ENCODE assay signal across 8 cellular contexts in the genomic region with DNA sequence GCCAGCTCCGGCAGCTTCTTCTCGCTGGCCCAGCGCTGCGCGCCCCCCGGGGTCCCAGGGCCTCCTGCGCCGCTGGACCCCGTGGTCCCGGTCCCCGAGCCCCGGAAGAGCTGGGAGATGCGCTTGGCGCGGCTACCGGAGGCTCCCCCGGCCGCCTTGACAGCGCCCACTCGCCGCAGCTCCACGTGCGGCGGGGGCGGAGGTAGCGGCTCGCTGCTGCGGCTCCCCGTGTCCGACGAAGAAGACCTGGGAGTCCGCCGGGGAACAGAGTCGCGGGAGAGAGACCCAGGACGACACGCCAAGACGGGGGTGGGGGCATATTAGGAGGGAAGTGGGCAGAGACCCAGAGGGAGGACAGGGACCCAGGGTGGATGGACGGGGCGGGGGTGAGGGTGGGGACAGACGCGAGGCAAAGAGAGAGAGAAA. TPM values are rescaled to one million over a fixed set of nuclear protein-coding genes. Genes with fewer than 3 reads are reported as not detected.
DNase-seq lines count a peak whose midpoint lies in the region; TF ChIP-seq lines count a peak whose summit lies in the region.

No MANE protein-coding gene starts in this region.

- no peak overlapping the region for H3K27ac ChIP-seq in OCI-LY7 (ENCODE audit: low read depth, low read length, poor library complexity, severe bottlenecking)
- peak overlapping the region in 1 of 2 donors; percentile 35 for H3K27ac ChIP-seq in ovary

- no peak for TF ChIP-seq CTCF in OCI-LY7 (conservative IDR thresholded peaks at IDR 0.05; ENCODE audit: low read length)
- no peak for TF ChIP-seq CTCF in ovary (IDR thresholded peaks at IDR 0.05)

- no peak overlapping the region for H3K4me3 ChIP-seq in OCI-LY7 (ENCODE audit: low read depth, low read length, poor library complexity, severe bottlenecking)
- H3K4me3 ChIP-seq in ovary: peak overlapping the region; percentile 44

- peak; percentile 42 for DNase-seq in COLO668 (lab: John Stamatoyannopoulos, UW; ENCODE audit: unreplicated experiment)
- DNase-seq in OCI-LY7 (ENCODE audit: low spot score): no peak
- no peak for DNase-seq in erythroblast (lab: John Stamatoyannopoulos, UW)
- DNase-seq in ovary: peak in 1 of 5 donors; percentile 43
- no peak for DNase-seq in glomerular visceral epithelial cell (ENCODE audit: extremely low spot score)
- DNase-seq in NCI-H510A (lab: John Stamatoyannopoulos, UW): no peak
- DNase-seq in putamen (ENCODE audit: low spot score): no peak
- no peak for DNase-seq in NCI-H446 treated with DMSO at 0.1 percent for 48 hours (lab: John Stamatoyannopoulos, UW)

- no peaks in the 10 kb centered on the region for H3K9me2 ChIP-seq in OCI-LY7 (ENCODE audit: insufficient read depth, low read length)

- no peak overlapping the region for H2AFZ ChIP-seq in OCI-LY7 (ENCODE audit: low read length)

- no peak for TF ChIP-seq EP300 in ovary (IDR thresholded peaks at IDR 0.05)

- no peaks in the 10 kb centered on the region for H3K9me3 ChIP-seq in OCI-LY7 (ENCODE audit: low read length)
- H3K9me3 ChIP-seq in ovary: no peaks in the 10 kb centered on the region

- POLR2A ChIA-PET in OCI-LY7 (lab: Charles Lee): no interaction called here

- peak overlapping the region; percentile 41; the same call in 1 of the 2 replicates for H3K4me2 ChIP-seq in OCI-LY7 (ENCODE audit: low read length)

- no peaks in the 10 kb centered on the region for H3K79me2 ChIP-seq in OCI-LY7 (ENCODE audit: insufficient read depth, low read depth, low read length)

- CTCF ChIA-PET in OCI-LY7 (lab: Charles Lee; ENCODE audit: unreplicated experiment): interaction anchor here (0.6 kb wide), 1 partner anchor 73 kb away, joined by 7 read pairs; no protein-coding TSS in a partner anchor

- 3 to 5% (median 4%) methylated on average over 29 to 42 of the region's 42 CpGs for WGBS in ovary, 3 donors

- H3K36me3 ChIP-seq in OCI-LY7 (ENCODE audit: insufficient read depth, low read length) (no peaks in the 10 kb centered on the region), ovary (no peaks in the 10 kb centered on the region)

- H3K27me3 ChIP-seq in ovary: no peaks in the 10 kb centered on the region

- BruUV-seq in OCI-LY7 (replicated peaks; lab: Mats Ljungman, UMichigan): no TSS peak

- no peaks in the 10 kb centered on the region for H4K20me1 ChIP-seq in OCI-LY7 (ENCODE audit: insufficient read depth, low read length)

- intact Hi-C loops in OCI-LY7 (cut with micrococcal nuclease; ENCODE audit: unreplicated experiment) (loop anchor here (2.0 to 5.0 kb wide), 2 partner anchors 25 to 92 kb away; a partner anchor contains a TSS), ovary (cut with DNase I) (loop anchor here in 3 of 4 donors (2.0 to 5.0 kb wide), 3 partner anchors 62 to 92 kb away; a partner anchor contains a TSS)

- TF ChIP-seq POLR2A in erythroblast (IDR thresholded peaks at IDR 0.05; ENCODE audit: low read length) (peak; percentile 4), ovary (IDR thresholded peaks at IDR 0.05) (no peak)

- peaks cover 20% of the 10 kb centered on the region for H3K4me1 ChIP-seq in OCI-LY7 (ENCODE audit: insufficient read depth, low read length, poor library complexity, severe bottlenecking)
- no peaks in the 10 kb centered on the region for H3K4me1 ChIP-seq in ovary (ENCODE audit: insufficient read depth)

RNA-seq across cellular contexts. Expression of a gene that starts 1.0 kb away (rescaled TPM):
- 0.09 TPM in 1 of 2 replicates, not detected in the other for total RNA-seq in OCI-LY7 (2014; rRNA removed; shearing (Covaris generic))
- total RNA-seq in OCI-LY7 (2022): 0.31 and 0.36 TPM in 2 replicates
- total RNA-seq in ovary: 10 to 100 TPM in 5 of 7 donors, 1 to 10 TPM in 2; 4.9 to 25.9 (median 14.2) TPM
- 10 to 100 TPM in 1 of 2 donors, 1 to 10 TPM in 1; 4.1 to 18.4 TPM for polyA plus RNA-seq in ovary

RNA-seq across cellular contexts. Expression of a gene that starts 7.3 kb away (rescaled TPM):
- not detected in 2 replicates for total RNA-seq in OCI-LY7 (2014; rRNA removed; shearing (Covaris generic))
- total RNA-seq in OCI-LY7 (2022) (not detected in 2 replicates), ovary (under 1 TPM in 2 of 7 donors, not detected in 5; 0.11 to 0.67 TPM)
- polyA plus RNA-seq in ovary: under 1 TPM; 0.08 to 0.13 TPM

RNA-seq across cellular contexts. Expression of a gene that starts 13.0 kb away (rescaled TPM):
- total RNA-seq in OCI-LY7 (2014; rRNA removed; shearing (Covaris generic)): 0.03 and 0.08 TPM in 2 replicates
- not detected in 2 replicates for total RNA-seq in OCI-LY7 (2022)
- 1 to 10 TPM in 3 of 7 donors, under 1 TPM in 4; 0.48 to 4.0 (median 0.87) TPM for total RNA-seq in ovary
- 1 to 10 TPM; 1.3 to 1.4 TPM for polyA plus RNA-seq in ovary

RNA-seq across cellular contexts. Expression of a gene that starts 15.9 kb away (rescaled TPM):
- not detected in 2 replicates for total RNA-seq in OCI-LY7 (2014; rRNA removed; shearing (Covaris generic))
- total RNA-seq in OCI-LY7 (2022): not detected in 2 replicates
- total RNA-seq in ovary: not detected
- not detected for polyA plus RNA-seq in ovary

RNA-seq across cellular contexts. Expression of a gene that starts 19.9 kb away (rescaled TPM):
- total RNA-seq in OCI-LY7 (2014; rRNA removed; shearing (Covaris generic)): 1.1 and 1.2 TPM in 2 replicates
- total RNA-seq in OCI-LY7 (2022): 1.2 and 1.8 TPM in 2 replicates
- 10 to 100 TPM in 5 of 7 donors, 1 to 10 TPM in 2; 1.3 to 17.1 (median 11.2) TPM for total RNA-seq in ovary
- 1 to 10 TPM; 3.7 to 5.7 TPM for polyA plus RNA-seq in ovary

Comparison
In these comparisons a context has a peak if more than half of its experiments do, and no peak if none do; other contexts are left out.
1. RNA of a gene that starts 1.0 kb away (total RNA-seq): 4.9 to 25.9 TPM in ovary; 0.09 to 0.36 TPM in OCI-LY7; every median in the first group is over 4 times any median in the second.